In the genomic region with DNA sequence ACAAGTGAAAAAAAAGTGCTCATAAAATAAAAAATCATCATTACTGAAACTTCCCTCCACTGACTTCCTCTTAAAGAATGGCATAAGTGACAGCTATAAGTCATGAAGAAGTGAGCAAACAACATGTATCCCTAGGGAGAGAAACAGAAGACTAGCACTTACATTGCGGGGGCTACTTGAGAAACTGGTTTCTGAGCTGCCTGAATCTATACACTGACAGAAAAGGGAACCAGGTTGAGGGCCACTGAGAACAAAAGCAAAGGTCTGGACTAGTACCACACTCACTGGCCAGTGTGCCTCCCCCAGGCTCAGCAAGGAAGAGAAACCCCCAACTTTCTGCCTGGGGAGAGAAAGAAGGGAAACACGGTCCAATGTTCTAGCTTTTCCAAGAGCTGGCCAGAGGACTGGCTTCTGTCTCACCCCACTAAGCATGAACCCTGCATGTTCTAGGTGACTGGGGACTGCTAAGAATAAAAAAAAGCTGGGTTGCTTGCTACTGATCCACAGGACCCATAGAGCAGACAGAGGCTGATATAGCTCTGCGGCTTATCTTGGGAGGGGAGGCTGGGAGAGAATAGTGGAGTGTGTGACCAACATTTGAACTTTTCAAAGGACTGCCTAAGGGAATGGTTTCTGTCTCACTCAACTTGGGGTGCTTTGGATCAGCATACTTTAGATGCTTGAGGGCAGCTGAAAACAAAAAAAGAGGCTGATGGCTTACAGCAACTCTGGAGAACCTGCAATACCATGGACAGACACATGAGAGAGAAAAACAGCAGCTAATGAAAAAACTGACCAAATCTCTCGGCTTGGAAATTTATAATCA, we compare ENCODE assay signal across 9 cellular contexts. TPM values are rescaled to one million over a fixed set of nuclear protein-coding genes. Genes with fewer than 3 reads are reported as not detected.
DNase-seq lines count a peak whose midpoint lies in the region; ATAC-seq and FAIRE-seq lines count a peak whose summit lies in the region.
"Had no signal": no experiment of that assay in that cellular context is flagged by ENCODE, and none has a peak within 500 bp of the region (broad histone marks: within the 10 kb centered on the region; RNA-seq: fewer than 3 reads in every experiment).

No MANE protein-coding gene starts in this region.

- intact Hi-C loops in activated CD4-positive, alpha-beta T cell treated with anti-CD3 and anti-CD28 coated beads, Interleukin-2, amount 10 ng/mL, durations not matched to agents 24 days and 14 days (cut with micrococcal nuclease): no loop called here

- peaks cover 46% of the 10 kb centered on the region for H3K36me3 Mint-ChIP-seq in activated naive CD8-positive, alpha-beta T cell treated with anti-CD3 and anti-CD28 coated beads for 36 hours
- peaks cover 38% of the 10 kb centered on the region for H3K36me3 Mint-ChIP-seq in activated CD4-positive, alpha-beta T cell treated with anti-CD3 and anti-CD28 coated beads, Interleukin-2, amount 10 ng/mL, durations not matched to agents 24 days and 14 days (ENCODE audit: low read depth)

- H3K9me3 Mint-ChIP-seq in activated naive CD8-positive, alpha-beta T cell treated with anti-CD3 and anti-CD28 coated beads for 36 hours: no peaks in the 10 kb centered on the region
- H3K9me3 Mint-ChIP-seq in activated CD4-positive, alpha-beta T cell treated with anti-CD3 and anti-CD28 coated beads, Interleukin-2, amount 10 ng/mL, durations not matched to agents 24 days and 14 days: no peaks in the 10 kb centered on the region
- H3K9me3 Mint-ChIP-seq: central memory CD8-positive, alpha-beta T cell had no signal

- ATAC-seq in GM19043 (IDR thresholded peaks at IDR 0.05; ENCODE audit: low read depth, unreplicated experiment) (peak; percentile 90), HG03045 (IDR thresholded peaks at IDR 0.05; ENCODE audit: unreplicated experiment) (peak; percentile 74)

- H3K4me1 Mint-ChIP-seq in activated naive CD8-positive, alpha-beta T cell treated with anti-CD3 and anti-CD28 coated beads for 36 hours: peaks cover 31% of the 10 kb centered on the region
- peaks cover 21% of the 10 kb centered on the region for H3K4me1 Mint-ChIP-seq in activated CD4-positive, alpha-beta T cell treated with anti-CD3 and anti-CD28 coated beads, Interleukin-2, amount 10 ng/mL, durations not matched to agents 24 days and 14 days

- peak overlapping the region; percentile 25 for H3K27ac Mint-ChIP-seq in activated naive CD8-positive, alpha-beta T cell treated with anti-CD3 and anti-CD28 coated beads for 36 hours
- H3K27ac Mint-ChIP-seq in activated CD4-positive, alpha-beta T cell treated with anti-CD3 and anti-CD28 coated beads, Interleukin-2, amount 10 ng/mL, durations not matched to agents 24 days and 14 days: no peak overlapping the region

- DNase-seq in activated naive CD8-positive, alpha-beta T cell treated with anti-CD3 and anti-CD28 coated beads for 36 hours: no peak
- DNase-seq in renal cortical epithelial cell (ENCODE audit: low read depth) (peak; percentile 32), epidermal melanocyte (ENCODE audit: insufficient read length, low spot score) (no peak), D341Med (ENCODE audit: low spot score) (no peak), urothelium cell line (ENCODE audit: low spot score) (no peak)
- DNase-seq in activated CD4-positive, alpha-beta T cell treated with anti-CD3 and anti-CD28 coated beads, Interleukin-2, amount 10 ng/mL, durations not matched to agents 24 days and 14 days: no peak

- H3K4me3 Mint-ChIP-seq in activated naive CD8-positive, alpha-beta T cell treated with anti-CD3 and anti-CD28 coated beads for 36 hours: no peak overlapping the region
- no peak overlapping the region for H3K4me3 Mint-ChIP-seq in activated CD4-positive, alpha-beta T cell treated with anti-CD3 and anti-CD28 coated beads, Interleukin-2, amount 10 ng/mL, durations not matched to agents 24 days and 14 days
- H3K4me3 Mint-ChIP-seq: central memory CD8-positive, alpha-beta T cell had no signal

- H3K27me3 Mint-ChIP-seq in activated naive CD8-positive, alpha-beta T cell treated with anti-CD3 and anti-CD28 coated beads for 36 hours: no peaks in the 10 kb centered on the region
- H3K27me3 Mint-ChIP-seq in activated CD4-positive, alpha-beta T cell treated with anti-CD3 and anti-CD28 coated beads, Interleukin-2, amount 10 ng/mL, durations not matched to agents 24 days and 14 days: no peaks in the 10 kb centered on the region
- H3K27me3 Mint-ChIP-seq: central memory CD8-positive, alpha-beta T cell had no signal

- FAIRE-seq in urothelium cell line (lab: Jason Lieb, UNC): no peak

RNA-seq across cellular contexts. Expression of gene RAD18, which starts 8.1 kb away (rescaled TPM):
- total RNA-seq in activated naive CD8-positive, alpha-beta T cell treated with anti-CD3 and anti-CD28 coated beads for 36 hours: 10 to 100 TPM; 54.6 to 60.5 TPM
- 10.9 and 14.2 TPM in 2 replicates for total RNA-seq in renal cortical epithelial cell
- total RNA-seq in activated CD4-positive, alpha-beta T cell treated with anti-CD3 and anti-CD28 coated beads, Interleukin-2, amount 10 ng/mL, durations not matched to agents 24 days and 14 days: 52.8 and 55.1 TPM in 2 replicates
